8 cellular contexts compared by ENCODE assay signal in genomic region chr2:88692187-88692586, GRCh38. TPM values are rescaled to one million over a fixed set of nuclear protein-coding genes. Genes with fewer than 3 reads are reported as not detected.
DNase-seq lines count a peak whose midpoint lies in the region; ATAC-seq and TF ChIP-seq lines count a peak whose summit lies in the region.

No MANE protein-coding gene starts in this region.

- TF ChIP-seq POLR2A in body of pancreas (IDR thresholded peaks at IDR 0.05) = no peak

- ATAC-seq in SK-N-SH treated with all-trans-retinoic acid at 6 μM for 48 hours (peak; percentile 10), body of pancreas (peak; percentile 7), HG02938 (IDR thresholded peaks at IDR 0.05; ENCODE audit: unreplicated experiment) (no peak), HG02678 (IDR thresholded peaks at IDR 0.05; ENCODE audit: unreplicated experiment) (no peak)

- TF ChIP-seq CTCF in body of pancreas (IDR thresholded peaks at IDR 0.05) = no peak
- TF ChIP-seq CTCF in kidney epithelial cell (IDR thresholded peaks at IDR 0.05; ENCODE audit: insufficient read depth, low read length, poor library complexity, severe bottlenecking) = no peak

- H3K27me3 ChIP-seq in H7 (ENCODE audit: control insufficient read depth, insufficient read depth, low read length) = no peaks in the 10 kb centered on the region
- H3K27me3 ChIP-seq in body of pancreas = no peaks in the 10 kb centered on the region
- H3K27me3 ChIP-seq in kidney epithelial cell (ENCODE audit: control insufficient read depth, insufficient read depth, low read length) = no peaks in the 10 kb centered on the region

- peaks cover 53% of the 10 kb centered on the region for H3K4me1 ChIP-seq in body of pancreas

- WGBS in body of pancreas, 2 donors = 0 to 2% methylated on average over 10 to 11 of the region's 11 CpGs

- H3K36me3 ChIP-seq in H7 (replicated peaks; ENCODE audit: control insufficient read depth, insufficient read depth, low read length) (no peaks in the 10 kb centered on the region), body of pancreas (replicated peaks in 1 of 2; ENCODE audit: insufficient read depth in 1 of 2, low read depth in 2 of 2) (no peaks in the 10 kb centered on the region), kidney epithelial cell (ENCODE audit: control insufficient read depth, insufficient read depth, low read length) (no peaks in the 10 kb centered on the region)

- peak overlapping the region; percentile 84 for H3K4me3 ChIP-seq in H7 (ENCODE audit: insufficient read depth, low read depth, low read length)
- peak overlapping the region; percentile 44 to 55 for H3K4me3 ChIP-seq in body of pancreas
- peak overlapping the region; percentile 66 for H3K4me3 ChIP-seq in kidney epithelial cell (ENCODE audit: low read depth, low read length)

- DNase-seq in AG08395 (ENCODE audit: low spot score) = peak; percentile 29
- DNase-seq in H7 = peak; percentile 33
- DNase-seq in body of pancreas = peak; percentile 37 to 54 (median 50)
- no peak for DNase-seq in kidney epithelial cell (ENCODE audit: low read depth)
- peak in 2 of 3 experiments; percentile 4 to 19 for DNase-seq in stimulated activated CD4-positive, alpha-beta T cell treated with anti-CD3 and anti-CD28 coated beads, TNF-alpha, amount 100 ng/mL, for 4 hours (ENCODE audit: low read depth in 3 of 3)

- H3K27ac ChIP-seq in body of pancreas = peak overlapping the region; percentile 67 to 95 (median 82)

- intact Hi-C loops in body of pancreas (cut with DNase I) = no loop called here

- H3K9me3 ChIP-seq in body of pancreas = no peaks in the 10 kb centered on the region

TF ChIP-seq in SK-N-SH treated with all-trans-retinoic acid at 6 μM for 48 hours, 23 proteins besides CTCF, POLR2A, EP300 and RAD21:
- TF ChIP-seq TCF4 (CRISPR knock-in tag; IDR thresholded peaks at IDR 0.05; ENCODE audit: borderline replicate concordance) = no peak
- no peak for TF ChIP-seq ZNF8 (CRISPR knock-in tag; IDR thresholded peaks at IDR 0.05)
- TF ChIP-seq ZFP30 (CRISPR knock-in tag; IDR thresholded peaks at IDR 0.05) = no peak
- TF ChIP-seq BACH2 (CRISPR knock-in tag; IDR thresholded peaks at IDR 0.05; ENCODE audit: borderline replicate concordance) = no peak
- no peak for TF ChIP-seq SNAI2 (CRISPR knock-in tag; IDR thresholded peaks at IDR 0.05)
- no peak for TF ChIP-seq ESRRG (CRISPR knock-in tag; IDR thresholded peaks at IDR 0.05)
- no peak for TF ChIP-seq RARB (CRISPR knock-in tag; IDR thresholded peaks at IDR 0.05)
- no peak for TF ChIP-seq PPARA (CRISPR knock-in tag; IDR thresholded peaks at IDR 0.05; ENCODE audit: borderline replicate concordance)
- TF ChIP-seq GLIS3 (CRISPR knock-in tag; IDR thresholded peaks at IDR 0.05) = no peak

RNA-seq across cellular contexts. Expression of gene RPIA, which starts 0.7 kb away (rescaled TPM):
- total RNA-seq in H7 (2014; rRNA removed; shearing (Covaris generic)) = 8.6 and 10.3 TPM in 2 replicates
- 10 to 100 TPM; 10.9 to 18.5 TPM for total RNA-seq in body of pancreas
- total RNA-seq in kidney epithelial cell = 8.9 and 9.7 TPM in 2 replicates

Comparison
In these comparisons a context has a peak if more than half of its experiments do, and no peak if none do; other contexts are left out.
1. ATAC-seq: peak in SK-N-SH treated with all-trans-retinoic acid at 6 μM for 48 hours (single experiment) and body of pancreas (single experiment); none in HG02938 (single experiment) and HG02678 (single experiment).
2. Peak in every context shown above with its lines, with median percentiles within 50 percentile points of each other: H3K4me3 ChIP-seq.